1 cellular context compared by ENCODE assay signal in genomic region chr12:111824312-111824711, GRCh38.
TF ChIP-seq lines count a peak whose summit lies in the region.

No MANE protein-coding gene starts in this region.

TF ChIP-seq in HepG2, 621 proteins besides CTCF, POLR2A, EP300 and RAD21:
- TF ChIP-seq STAG1 (CRISPR knock-in tag; IDR thresholded peaks at IDR 0.05): peak; percentile 58
